In the genomic region with DNA sequence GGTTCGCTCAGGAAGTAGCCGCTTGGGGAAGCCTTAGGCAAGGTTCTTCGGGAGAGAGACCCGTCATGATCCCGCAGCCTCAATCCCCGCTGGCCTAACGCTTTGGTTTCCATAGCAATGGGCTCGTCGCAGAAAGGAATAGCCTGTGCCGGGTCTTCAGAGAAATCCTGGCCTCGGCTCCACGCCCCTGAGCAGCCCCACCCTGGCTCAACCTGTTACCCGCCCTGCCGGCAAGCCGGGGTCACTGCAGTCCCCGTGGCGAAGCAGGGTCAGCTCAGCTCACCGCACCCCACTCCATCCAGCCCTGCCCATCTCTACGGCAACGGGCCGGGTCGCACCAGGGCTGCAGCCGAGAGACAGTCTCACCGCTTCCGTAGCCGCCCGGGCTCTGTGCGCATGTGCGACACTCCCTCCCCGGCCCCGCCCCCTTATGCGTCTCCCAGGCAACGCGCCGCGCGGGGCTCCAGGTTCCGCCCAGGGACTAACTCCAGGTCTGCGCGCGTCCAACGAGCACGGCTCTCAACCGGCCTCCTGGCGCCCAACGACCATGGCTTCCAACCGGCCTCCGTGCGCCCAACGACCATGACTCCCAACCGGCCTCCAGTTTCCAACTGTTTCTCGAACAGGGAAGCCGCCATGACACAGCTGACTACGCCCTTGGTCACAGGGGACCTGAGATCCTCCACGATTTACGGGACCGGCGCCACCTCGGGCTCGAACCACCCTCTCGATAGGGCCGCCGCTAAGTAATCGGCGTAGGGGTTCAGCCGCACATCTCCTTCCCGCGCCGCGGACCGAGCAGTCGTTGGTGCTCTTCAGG, we compare ENCODE assay signal across 8 cellular contexts. TPM values are rescaled to one million over a fixed set of nuclear protein-coding genes. Genes with fewer than 3 reads are reported as not detected.
A peak's percentile ranks its signal among the peaks of the same experiment; 100 is the strongest.
DNase-seq lines count a peak whose midpoint lies in the region; ATAC-seq and TF ChIP-seq lines count a peak whose summit lies in the region.

TSS of gene DUSP18 (minus strand) at position 390 of the 820 bp plus-strand sequence. CDS start 3,872 bp downstream, outside the sequence.

- H3K27me3 Mint-ChIP-seq in nephron (ENCODE audit: low read depth), result peaks cover 31% of the 10 kb centered on the region

- peaks cover 9% of the 10 kb centered on the region for H3K36me3 Mint-ChIP-seq in nephron (ENCODE audit: low read depth)

- H3K9me2 ChIP-seq in Loucy (replicated peaks; ENCODE audit: low read depth, low read length), result no peaks in the 10 kb centered on the region

- H3K27ac ChIP-seq in RWPE2 (ENCODE audit: poor library complexity, severe bottlenecking), result no peak within 1 kb of the TSS

- no peaks in the 10 kb centered on the region for H3K36me3 ChIP-seq in Loucy (ENCODE audit: insufficient read depth, low read length)
- H3K36me3 ChIP-seq in RWPE2 (ENCODE audit: low read depth), result no peaks in the 10 kb centered on the region

- no peaks in the 10 kb centered on the region for H3K9me3 Mint-ChIP-seq in nephron

- H3K79me2 ChIP-seq in Loucy (ENCODE audit: insufficient read depth, low read length), result no peaks in the 10 kb centered on the region

- H3F3A ChIP-seq in Loucy (ENCODE audit: low read depth), result no peaks in the 10 kb centered on the region

- H3K4me2 ChIP-seq in Loucy (ENCODE audit: low read depth, low read length, poor library complexity, severe bottlenecking), result peak within 1 kb of the TSS; percentile 96

- H4K20me1 ChIP-seq in Loucy (ENCODE audit: insufficient read depth, low read length, poor library complexity, severe bottlenecking), result no peaks in the 10 kb centered on the region

- peak within 1 kb of the TSS; percentile 90 to 97 (median 95) for H3K4me3 Mint-ChIP-seq in nephron

- peak within 1 kb of the TSS; percentile 83 for H3K4me3 ChIP-seq in Loucy (ENCODE audit: low read length, poor library complexity, severe bottlenecking)
- H3K4me3 ChIP-seq in RWPE2 (ENCODE audit: severe bottlenecking), result peak within 1 kb of the TSS; percentile 57
- peak within 1 kb of the TSS; percentile 89 for H3K4me3 ChIP-seq in fibroblast of the aortic adventitia (ENCODE audit: low read depth, low read length)

- H2AFZ ChIP-seq in Loucy (ENCODE audit: low read length), result peak within 1 kb of the TSS; percentile 83

- peaks cover 9% of the 10 kb centered on the region for H3K4me1 Mint-ChIP-seq in nephron

- ATAC-seq in RWPE2 (ENCODE audit: low read depth), result peak; percentile 88
- peak; percentile 88 for ATAC-seq in stimulated activated naive CD8-positive, alpha-beta T cell treated with anti-CD3 and anti-CD28 coated beads, Interleukin-15, Interleukin-2, amounts not matched to agents 100 U/mL and 50 U/mL, for 24 hours

- no peaks in the 10 kb centered on the region for H3K27me3 ChIP-seq in Loucy (ENCODE audit: insufficient read depth, low read length, poor library complexity, severe bottlenecking)
- H3K27me3 ChIP-seq in RWPE2 (ENCODE audit: insufficient read depth, poor library complexity, severe bottlenecking), result no peaks in the 10 kb centered on the region

- peak within 1 kb of the TSS; percentile 60 for H3K9ac ChIP-seq in Loucy (ENCODE audit: low read depth, low read length, poor library complexity, severe bottlenecking)

- TF ChIP-seq CTCF in Loucy (conservative IDR thresholded peaks at IDR 0.05; ENCODE audit: low read length) (peak; percentile 45), RWPE2 (IDR thresholded peaks at IDR 0.05; ENCODE audit: poor library complexity, severe bottlenecking) (peak; percentile 11), fibroblast of the aortic adventitia (IDR thresholded peaks at IDR 0.05; ENCODE audit: insufficient read depth, low read length) (peak; percentile 59), nephron (IDR thresholded peaks at IDR 0.05; ENCODE audit: unreplicated experiment in 3 of 3) (peak; percentile 26 to 41 (median 32))

- H3K27ac Mint-ChIP-seq in nephron, result peak within 1 kb of the TSS in 2 of 3 experiments; percentile 35 to 41

- DNase-seq in ELR (ENCODE audit: low read depth), result peak; percentile 94
- DNase-seq in H4 (ENCODE audit: low spot score), result peak; percentile 83
- peak; percentile 89 for DNase-seq in RWPE2 (ENCODE audit: low spot score)
- DNase-seq in activated effector memory CD4-positive, alpha-beta T cell treated with Interleukin-2 at 50 U/mL for 16 hours, result peak; percentile 95
- DNase-seq in fibroblast of the aortic adventitia (ENCODE audit: low read depth), result peak; percentile 89
- DNase-seq in stimulated activated naive CD8-positive, alpha-beta T cell treated with anti-CD3 and anti-CD28 coated beads, Interleukin-15, Interleukin-2, amounts not matched to agents 100 U/mL and 50 U/mL, for 24 hours, result peak; percentile 96

- H3K9me3 ChIP-seq in Loucy (ENCODE audit: insufficient read depth, low read depth, low read length), result no peaks in the 10 kb centered on the region
- no peaks in the 10 kb centered on the region for H3K9me3 ChIP-seq in RWPE2 (ENCODE audit: severe bottlenecking)

- H3K4me1 ChIP-seq in Loucy (ENCODE audit: insufficient read depth, low read length, poor library complexity, severe bottlenecking) (peaks cover 8% of the 10 kb centered on the region), RWPE2 (ENCODE audit: insufficient read depth, poor library complexity, severe bottlenecking) (no peaks in the 10 kb centered on the region)

RNA-seq across cellular contexts. Expression of gene DUSP18, which starts in this region (rescaled TPM):
- 1.8 and 3.4 TPM in 2 replicates for total RNA-seq in H4 (2014; rRNA removed; shearing (Covaris generic))
- total RNA-seq in fibroblast of the aortic adventitia (ENCODE audit: low replicate concordance), result 8.4 and 18.5 TPM in 2 replicates
